23 cellular contexts compared by ENCODE assay signal in genomic region chr10:53463539-53463938, GRCh38.
"Had no signal": no experiment of that assay in that cellular context is flagged by ENCODE, and none has a peak within 500 bp of the region (broad histone marks: within the 10 kb centered on the region; RNA-seq: fewer than 3 reads in every experiment).

No MANE protein-coding gene starts in this region.

- H3K27ac Mint-ChIP-seq: activated B cell treated with CpG ODN at 0.5 μM for 24 hours; activated CD4-positive, alpha-beta T cell treated with anti-CD3 and anti-CD28 coated beads for 36 hours; activated naive CD8-positive, alpha-beta T cell treated with anti-CD3 and anti-CD28 coated beads for 36 hours; activated T-helper 2 cell treated with anti-CD3 and anti-CD28 coated beads, Interferon-gamma antibody, Interleukin-2, Interleukin-4, amounts not matched to agents 10 μg/mL and 5 μg/mL and 100 μg/mL, durations not matched to agents 14 hours and 24 hours and 36 hours; immature natural killer cell; naive B cell; stimulated activated effector memory CD8-positive, alpha-beta T cell treated with anti-CD3 and anti-CD28 coated beads, Interleukin-12 subunit alpha, Interleukin-12 subunit beta, amount 100 ng/mL, for 72 hours; stimulated activated naive CD8-positive, alpha-beta T cell treated with anti-CD3 and anti-CD28 coated beads, Interleukin-15, amount 100 ng/mL, for 72 hours had no signal

- H3K27me3 Mint-ChIP-seq: activated B cell treated with CpG ODN at 0.5 μM for 24 hours; activated CD4-positive, alpha-beta T cell treated with anti-CD3 and anti-CD28 coated beads for 36 hours; activated naive CD8-positive, alpha-beta T cell treated with anti-CD3 and anti-CD28 coated beads for 36 hours; central memory CD8-positive, alpha-beta T cell; naive B cell; stimulated activated naive CD8-positive, alpha-beta T cell treated with anti-CD3 and anti-CD28 coated beads, Interleukin-15, amount 100 ng/mL, for 72 hours had no signal

- H3K9me3 ChIP-seq: lower lobe of right lung, tibial artery had no signal

- DNase-seq: activated B cell treated with CpG ODN at 0.5 μM for 24 hours; activated CD4-positive, alpha-beta T cell treated with anti-CD3 and anti-CD28 coated beads for 36 hours; activated CD4-positive, alpha-beta T cell treated with anti-CD3 and anti-CD28 coated beads, Interleukin-2, amount 50 U/mL, for 4 hours; activated CD8-positive, alpha-beta memory T cell treated with anti-CD3 and anti-CD28 coated beads, Interleukin-2, amount 50 U/mL, for 48 hours; activated naive CD4-positive, alpha-beta T cell; activated naive CD8-positive, alpha-beta T cell treated with anti-CD3 and anti-CD28 coated beads for 36 hours; activated T-cell treated with anti-CD3 and anti-CD28 coated beads, Interleukin-2, amount 50 U/mL, for 4 hours; effector memory CD4-positive, alpha-beta T cell; foreskin melanocyte; immature natural killer cell; lower lobe of right lung; naive B cell; posterior cingulate gyrus; small intestine; stimulated activated CD4-positive, alpha-beta T cell treated with anti-CD3 and anti-CD28 coated beads, Interleukin-2, amount 100 ng/mL, for 24 hours; stimulated activated naive CD8-positive, alpha-beta T cell treated with anti-CD3 and anti-CD28 coated beads, Interleukin-15, amount 100 ng/mL, for 72 hours; tibial artery had no signal

- H3K36me3 Mint-ChIP-seq: activated naive CD8-positive, alpha-beta T cell treated with anti-CD3 and anti-CD28 coated beads for 36 hours; immature natural killer cell; naive B cell; stimulated activated effector memory CD8-positive, alpha-beta T cell treated with anti-CD3 and anti-CD28 coated beads, Interleukin-12 subunit alpha, Interleukin-12 subunit beta, amount 100 ng/mL, for 72 hours had no signal

- H3K27me3 ChIP-seq: tibial artery had no signal

- H3K4me1 ChIP-seq: lower lobe of right lung, tibial artery had no signal

- H3K27ac ChIP-seq: lower lobe of right lung, tibial artery had no signal

- H3K4me1 Mint-ChIP-seq: activated B cell treated with CpG ODN at 0.5 μM for 24 hours; activated CD4-positive, alpha-beta T cell treated with anti-CD3 and anti-CD28 coated beads for 36 hours; activated naive CD8-positive, alpha-beta T cell treated with anti-CD3 and anti-CD28 coated beads for 36 hours; central memory CD8-positive, alpha-beta T cell; immature natural killer cell; naive B cell; stimulated activated effector memory CD8-positive, alpha-beta T cell treated with anti-CD3 and anti-CD28 coated beads, Interleukin-12 subunit alpha, Interleukin-12 subunit beta, amount 100 ng/mL, for 72 hours; stimulated activated naive CD8-positive, alpha-beta T cell treated with anti-CD3 and anti-CD28 coated beads, Interleukin-15, amount 100 ng/mL, for 72 hours had no signal

- H3K4me3 Mint-ChIP-seq: activated B cell treated with CpG ODN at 0.5 μM for 24 hours; activated CD4-positive, alpha-beta T cell treated with anti-CD3 and anti-CD28 coated beads for 36 hours; activated naive CD8-positive, alpha-beta T cell treated with anti-CD3 and anti-CD28 coated beads for 36 hours; activated T-cell treated with anti-CD3 and anti-CD28 coated beads, Interleukin-2, amount 50 U/mL, for 4 hours; central memory CD8-positive, alpha-beta T cell; immature natural killer cell; naive B cell; stimulated activated effector memory CD8-positive, alpha-beta T cell treated with anti-CD3 and anti-CD28 coated beads, Interleukin-12 subunit alpha, Interleukin-12 subunit beta, amount 100 ng/mL, for 72 hours; stimulated activated naive CD8-positive, alpha-beta T cell treated with anti-CD3 and anti-CD28 coated beads, Interleukin-15, amount 100 ng/mL, for 72 hours had no signal

- H3K36me3 ChIP-seq: lower lobe of right lung, tibial artery had no signal

- ATAC-seq: activated CD4-positive, alpha-beta T cell treated with anti-CD3 and anti-CD28 coated beads for 36 hours; activated T-cell treated with anti-CD3 and anti-CD28 coated beads, Interleukin-2, amount 50 U/mL, for 4 hours; esophagus mucosa; left lobe of liver; lower lobe of right lung; sciatic nerve; stimulated activated effector memory CD8-positive, alpha-beta T cell treated with anti-CD3 and anti-CD28 coated beads, Interleukin-12 subunit alpha, Interleukin-12 subunit beta, amount 100 ng/mL, for 72 hours; stimulated activated naive CD8-positive, alpha-beta T cell treated with anti-CD3 and anti-CD28 coated beads, Interleukin-15, amount 100 ng/mL, for 72 hours had no signal

- H3K4me3 ChIP-seq: lower lobe of right lung, tibial artery had no signal
